1 cellular context compared by ENCODE assay signal in genomic region chr17:6923385-6923784, GRCh38.
TF ChIP-seq lines count a peak whose summit lies in the region.

No MANE protein-coding gene starts in this region.

TF ChIP-seq in K562, 482 proteins besides CTCF, POLR2A, EP300 and RAD21 (continued from another document):
- TF ChIP-seq CHD7 (IDR thresholded peaks at IDR 0.05; ENCODE audit: low read depth, low read length) (no peak), ZNF217 (CRISPR knock-in tag; IDR thresholded peaks at IDR 0.05) (no peak), CEBPB (tag; IDR thresholded peaks at IDR 0.05) (no peak), TAF7 (tag; IDR thresholded peaks at IDR 0.05) (no peak), TOE1 (IDR thresholded peaks at IDR 0.05; ENCODE audit: borderline replicate concordance) (no peak), TOE1 (CRISPR knock-in tag; IDR thresholded peaks at IDR 0.05; ENCODE audit: borderline replicate concordance, low read depth) (no peak), NEUROD1 (IDR thresholded peaks at IDR 0.05; ENCODE audit: borderline replicate concordance, low read depth, low read length, partially characterized antibody) (no peak), NR3C1 (CRISPR knock-in tag; IDR thresholded peaks at IDR 0.05) (no peak), NFRKB (IDR thresholded peaks at IDR 0.05; ENCODE audit: low read depth) (no peak), ZNF133 (CRISPR knock-in tag; IDR thresholded peaks at IDR 0.05) (no peak), CTBP1 (IDR thresholded peaks at IDR 0.05; ENCODE audit: borderline replicate concordance) (no peak), SIX5 (IDR thresholded peaks at IDR 0.05; ENCODE audit: borderline replicate concordance in 1 of 2, insufficient read depth in 1 of 2, low read depth in 1 of 2, low read length in 2 of 2) (no peak), BRF1 (IDR thresholded peaks at IDR 0.05; ENCODE audit: borderline replicate concordance, extremely low read depth, insufficient read length) (no peak), ZBTB43 (CRISPR knock-in tag; IDR thresholded peaks at IDR 0.05) (no peak)
- TF ChIP-seq, protein P1, sequence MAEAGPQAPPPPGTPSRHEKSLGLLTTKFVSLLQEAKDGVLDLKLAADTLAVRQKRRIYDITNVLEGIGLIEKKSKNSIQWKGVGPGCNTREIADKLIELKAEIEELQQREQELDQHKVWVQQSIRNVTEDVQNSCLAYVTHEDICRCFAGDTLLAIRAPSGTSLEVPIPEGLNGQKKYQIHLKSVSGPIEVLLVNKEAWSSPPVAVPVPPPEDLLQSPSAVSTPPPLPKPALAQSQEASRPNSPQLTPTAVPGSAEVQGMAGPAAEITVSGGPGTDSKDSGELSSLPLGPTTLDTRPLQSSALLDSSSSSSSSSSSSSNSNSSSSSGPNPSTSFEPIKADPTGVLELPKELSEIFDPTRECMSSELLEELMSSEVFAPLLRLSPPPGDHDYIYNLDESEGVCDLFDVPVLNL (CRISPR knock-in tag; IDR thresholded peaks at IDR 0.05; ENCODE audit: low read depth): no peak
- TF ChIP-seq, protein P2, sequence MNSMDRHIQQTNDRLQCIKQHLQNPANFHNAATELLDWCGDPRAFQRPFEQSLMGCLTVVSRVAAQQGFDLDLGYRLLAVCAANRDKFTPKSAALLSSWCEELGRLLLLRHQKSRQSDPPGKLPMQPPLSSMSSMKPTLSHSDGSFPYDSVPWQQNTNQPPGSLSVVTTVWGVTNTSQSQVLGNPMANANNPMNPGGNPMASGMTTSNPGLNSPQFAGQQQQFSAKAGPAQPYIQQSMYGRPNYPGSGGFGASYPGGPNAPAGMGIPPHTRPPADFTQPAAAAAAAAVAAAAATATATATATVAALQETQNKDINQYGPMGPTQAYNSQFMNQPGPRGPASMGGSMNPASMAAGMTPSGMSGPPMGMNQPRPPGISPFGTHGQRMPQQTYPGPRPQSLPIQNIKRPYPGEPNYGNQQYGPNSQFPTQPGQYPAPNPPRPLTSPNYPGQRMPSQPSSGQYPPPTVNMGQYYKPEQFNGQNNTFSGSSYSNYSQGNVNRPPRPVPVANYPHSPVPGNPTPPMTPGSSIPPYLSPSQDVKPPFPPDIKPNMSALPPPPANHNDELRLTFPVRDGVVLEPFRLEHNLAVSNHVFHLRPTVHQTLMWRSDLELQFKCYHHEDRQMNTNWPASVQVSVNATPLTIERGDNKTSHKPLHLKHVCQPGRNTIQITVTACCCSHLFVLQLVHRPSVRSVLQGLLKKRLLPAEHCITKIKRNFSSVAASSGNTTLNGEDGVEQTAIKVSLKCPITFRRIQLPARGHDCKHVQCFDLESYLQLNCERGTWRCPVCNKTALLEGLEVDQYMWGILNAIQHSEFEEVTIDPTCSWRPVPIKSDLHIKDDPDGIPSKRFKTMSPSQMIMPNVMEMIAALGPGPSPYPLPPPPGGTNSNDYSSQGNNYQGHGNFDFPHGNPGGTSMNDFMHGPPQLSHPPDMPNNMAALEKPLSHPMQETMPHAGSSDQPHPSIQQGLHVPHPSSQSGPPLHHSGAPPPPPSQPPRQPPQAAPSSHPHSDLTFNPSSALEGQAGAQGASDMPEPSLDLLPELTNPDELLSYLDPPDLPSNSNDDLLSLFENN (IDR thresholded peaks at IDR 0.05; ENCODE audit: low read depth in 2 of 2, low read length in 2 of 2): no peak
